In the genomic region with DNA sequence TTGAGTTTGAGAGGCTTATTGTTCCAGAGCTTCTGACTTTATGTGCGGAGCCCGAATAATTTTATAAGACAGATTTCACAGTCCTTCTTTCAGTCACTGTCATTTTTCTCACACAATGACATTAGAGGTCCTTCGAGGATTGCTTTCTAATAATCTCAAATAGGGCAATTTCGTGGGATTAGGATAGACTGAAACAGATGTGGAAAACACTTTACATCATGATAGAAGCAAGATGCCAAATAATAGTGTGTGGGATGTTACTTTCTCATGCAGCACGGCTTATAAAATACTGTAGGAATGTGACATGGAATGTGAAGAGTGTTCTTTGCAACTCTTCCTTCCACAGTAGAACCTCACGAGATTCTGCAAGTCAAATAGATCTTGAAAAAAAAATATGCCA, we compare ENCODE assay signal across 32 cellular contexts.
DNase-seq lines count a peak whose midpoint lies in the region; ATAC-seq, FAIRE-seq and TF ChIP-seq lines count a peak whose summit lies in the region.
"Had no signal": no experiment of that assay in that cellular context is flagged by ENCODE, and none has a peak within 500 bp of the region (broad histone marks: within the 10 kb centered on the region; RNA-seq: fewer than 3 reads in every experiment).

No MANE protein-coding gene starts in this region.

- H3K4me3 Mint-ChIP-seq in astrocyte (ENCODE audit: unreplicated experiment) = no peak overlapping the region
- H3K4me3 Mint-ChIP-seq: activated CD8-positive, alpha-beta T cell treated with anti-CD3 and anti-CD28 coated beads for 36 hours; activated naive CD8-positive, alpha-beta T cell treated with anti-CD3 and anti-CD28 coated beads for 36 hours; CD8-positive, alpha-beta T cell; H9 had no signal

- H3K36me3 Mint-ChIP-seq in astrocyte (ENCODE audit: low read depth, unreplicated experiment) = no peaks in the 10 kb centered on the region
- H3K36me3 Mint-ChIP-seq: activated naive CD8-positive, alpha-beta T cell treated with anti-CD3 and anti-CD28 coated beads for 36 hours; CD8-positive, alpha-beta T cell had no signal

- no peaks in the 10 kb centered on the region for H3K9me2 ChIP-seq in GM23248 (ENCODE audit: insufficient read depth)

- H3K79me2 ChIP-seq in GM23248 (ENCODE audit: insufficient read depth) (no peaks in the 10 kb centered on the region), astrocyte (ENCODE audit: insufficient read depth, low read length) (no peaks in the 10 kb centered on the region)
- H3K79me2 ChIP-seq: hepatocyte had no signal

- no peak overlapping the region for H3K27ac Mint-ChIP-seq in astrocyte (ENCODE audit: unreplicated experiment)
- H3K27ac Mint-ChIP-seq: activated CD8-positive, alpha-beta T cell treated with anti-CD3 and anti-CD28 coated beads for 36 hours; activated naive CD8-positive, alpha-beta T cell treated with anti-CD3 and anti-CD28 coated beads for 36 hours; activated T-helper 2 cell treated with anti-CD3 and anti-CD28 coated beads, Interferon-gamma antibody, Interleukin-2, Interleukin-4, amounts not matched to agents 10 μg/mL and 5 μg/mL and 100 μg/mL, durations not matched to agents 14 hours and 24 hours and 36 hours; CD8-positive, alpha-beta T cell; progenitor cell of endocrine pancreas had no signal

- intact Hi-C loops in lower leg skin (cut with DNase I; ENCODE audit: low total_unique reads) = no loop called here

- H2AFZ ChIP-seq in GM23248 = no peak overlapping the region
- H2AFZ ChIP-seq in astrocyte (ENCODE audit: low read depth, low read length) = no peak overlapping the region
- H2AFZ ChIP-seq: hepatocyte had no signal

- H3K9me3 ChIP-seq in GM23248 (ENCODE audit: low read depth) (no peaks in the 10 kb centered on the region), astrocyte (ENCODE audit: insufficient read depth, low read depth, low read length) (no peaks in the 10 kb centered on the region)
- H3K9me3 ChIP-seq: MG63, neutrophil, right lobe of liver, testis had no signal

- no peak for ATAC-seq in GM21515 (IDR thresholded peaks at IDR 0.05; ENCODE audit: unreplicated experiment)
- ATAC-seq: activated CD8-positive, alpha-beta T cell treated with anti-CD3 and anti-CD28 coated beads for 36 hours; CD8-positive, alpha-beta T cell; K562; right lobe of liver had no signal

- TF ChIP-seq CTCF in astrocyte (IDR thresholded peaks at IDR 0.05; ENCODE audit: insufficient read depth, low read depth, low read length) (no peak), fibroblast of the aortic adventitia (IDR thresholded peaks at IDR 0.05; ENCODE audit: insufficient read depth, low read length) (no peak), lower leg skin (IDR thresholded peaks at IDR 0.05) (no peak)

- H3K27ac ChIP-seq in GM23248 (no peak overlapping the region), astrocyte (ENCODE audit: low read depth, low read length) (no peak overlapping the region)
- H3K27ac ChIP-seq: hepatocyte, neutrophil, right lobe of liver, SK-N-MC, testis had no signal

- DNase-seq in GM23248 = peak; percentile 70
- peak; percentile 15 for DNase-seq in astrocyte (ENCODE audit: low read depth)
- peak; percentile 54 for DNase-seq in fibroblast of the aortic adventitia (ENCODE audit: low read depth)
- DNase-seq in lower leg skin (ENCODE audit: low spot score in 2 of 2) = no peak
- no peak for DNase-seq in HCEC 1CT
- no peak for DNase-seq in central memory CD4-positive, alpha-beta T cell
- DNase-seq: activated CD4-positive, alpha-beta T cell treated with anti-CD3 and anti-CD28 coated beads for 1 hour; activated CD8-positive, alpha-beta T cell treated with anti-CD3 and anti-CD28 coated beads for 36 hours; activated naive CD8-positive, alpha-beta T cell treated with anti-CD3 and anti-CD28 coated beads for 36 hours; AML-193; CD8-positive, alpha-beta T cell; cerebellar nuclear complex; H9; mesenchymal stem cell; MG63; NCI-H1417; NCI-H2029 treated with DMSO at 0.1 percent for 48 hours; NCI-H226; NCI-H774; OCI-M1; right lobe of liver; stimulated activated naive CD4-positive, alpha-beta T cell; T-helper 2 cell; testis had no signal

- H3K4me3 ChIP-seq in GM23248 = no peak overlapping the region
- H3K4me3 ChIP-seq in astrocyte (ENCODE audit: insufficient read depth, low read depth, low read length) = no peak overlapping the region
- no peak overlapping the region for H3K4me3 ChIP-seq in fibroblast of the aortic adventitia (ENCODE audit: low read depth, low read length)
- no peak overlapping the region for H3K4me3 ChIP-seq in lower leg skin (ENCODE audit: low read depth, poor library complexity, severe bottlenecking)
- H3K4me3 ChIP-seq: hepatocyte, K562, MG63, right lobe of liver, SK-N-MC, testis had no signal

- H3K4me1 ChIP-seq in GM23248 (ENCODE audit: insufficient read depth) (peaks cover 11% of the 10 kb centered on the region; the same call in 1 of the 2 replicates), astrocyte (ENCODE audit: insufficient read depth, low read length) (no peaks in the 10 kb centered on the region)
- H3K4me1 ChIP-seq: right lobe of liver, testis had no signal

- no peaks in the 10 kb centered on the region for H3K9me3 Mint-ChIP-seq in astrocyte (ENCODE audit: unreplicated experiment)
- H3K9me3 Mint-ChIP-seq: H9 had no signal

- WGBS in GM23248 (ENCODE audit: low coverage in 1 of 2, low lambda C conversion rate in 2 of 2, missing lambda C conversion rate in 2 of 2), 2 experiments = 16 to 22% methylated on average over 6 of the region's 6 CpGs
- WGBS in lower leg skin, 2 donors = 60 to 62% methylated on average over 6 of the region's 6 CpGs

- peaks cover 12% of the 10 kb centered on the region; the same call in 1 of the 2 replicates for H3F3A ChIP-seq in GM23248 (ENCODE audit: insufficient read depth)

- H3K4me1 Mint-ChIP-seq in astrocyte (ENCODE audit: low read depth, unreplicated experiment) = peaks cover 5% of the 10 kb centered on the region
- H3K4me1 Mint-ChIP-seq: activated naive CD8-positive, alpha-beta T cell treated with anti-CD3 and anti-CD28 coated beads for 36 hours; H9 had no signal

- peak; percentile 5 for FAIRE-seq in astrocyte (lab: Jason Lieb, UNC)
- FAIRE-seq: frontal cortex, K562 had no signal

- H3K27me3 ChIP-seq in GM23248 (replicated peaks; ENCODE audit: insufficient read depth) = no peaks in the 10 kb centered on the region
- no peaks in the 10 kb centered on the region for H3K27me3 ChIP-seq in astrocyte (ENCODE audit: insufficient read depth, low read length)
- H3K27me3 ChIP-seq: hepatocyte, MG63, neutrophil, right lobe of liver, testis had no signal

- H3K9ac ChIP-seq in GM23248 = no peak overlapping the region
- no peak overlapping the region for H3K9ac ChIP-seq in astrocyte (ENCODE audit: low read length)

- no peak for TF ChIP-seq POLR2A in lower leg skin (IDR thresholded peaks at IDR 0.05)

- H3K36me3 ChIP-seq in GM23248 (ENCODE audit: low read depth) = no peaks in the 10 kb centered on the region
- H3K36me3 ChIP-seq in astrocyte (ENCODE audit: insufficient read depth, low read length) = no peaks in the 10 kb centered on the region
- H3K36me3 ChIP-seq: MG63, neutrophil, right lobe of liver had no signal

- H3K4me2 ChIP-seq in GM23248 (ENCODE audit: unreplicated experiment) (peak overlapping the region; percentile 26), astrocyte (ENCODE audit: low read length) (no peak overlapping the region)
- H3K4me2 ChIP-seq: hepatocyte had no signal

- in situ Hi-C loops in GM23248 (cut with MboI) = no loop called here

- H4K20me1 ChIP-seq in GM23248 (ENCODE audit: insufficient read depth) (no peaks in the 10 kb centered on the region), astrocyte (ENCODE audit: insufficient read depth, low read length) (no peaks in the 10 kb centered on the region)

- no peaks in the 10 kb centered on the region for H3K27me3 Mint-ChIP-seq in astrocyte (ENCODE audit: low read depth, unreplicated experiment)
- H3K27me3 Mint-ChIP-seq: activated CD8-positive, alpha-beta T cell treated with anti-CD3 and anti-CD28 coated beads for 36 hours; activated naive CD8-positive, alpha-beta T cell treated with anti-CD3 and anti-CD28 coated beads for 36 hours had no signal

Comparison
In these comparisons a context has a peak if more than half of its experiments do, and no peak if none do; other contexts are left out.
1. DNase-seq: peak in GM23248 (single experiment), astrocyte (single experiment) and fibroblast of the aortic adventitia (single experiment); none in lower leg skin (0 of 2), HCEC 1CT (single experiment) and central memory CD4-positive, alpha-beta T cell (single experiment).